ENCODE assay signal across 38 cellular contexts in the genomic region with DNA sequence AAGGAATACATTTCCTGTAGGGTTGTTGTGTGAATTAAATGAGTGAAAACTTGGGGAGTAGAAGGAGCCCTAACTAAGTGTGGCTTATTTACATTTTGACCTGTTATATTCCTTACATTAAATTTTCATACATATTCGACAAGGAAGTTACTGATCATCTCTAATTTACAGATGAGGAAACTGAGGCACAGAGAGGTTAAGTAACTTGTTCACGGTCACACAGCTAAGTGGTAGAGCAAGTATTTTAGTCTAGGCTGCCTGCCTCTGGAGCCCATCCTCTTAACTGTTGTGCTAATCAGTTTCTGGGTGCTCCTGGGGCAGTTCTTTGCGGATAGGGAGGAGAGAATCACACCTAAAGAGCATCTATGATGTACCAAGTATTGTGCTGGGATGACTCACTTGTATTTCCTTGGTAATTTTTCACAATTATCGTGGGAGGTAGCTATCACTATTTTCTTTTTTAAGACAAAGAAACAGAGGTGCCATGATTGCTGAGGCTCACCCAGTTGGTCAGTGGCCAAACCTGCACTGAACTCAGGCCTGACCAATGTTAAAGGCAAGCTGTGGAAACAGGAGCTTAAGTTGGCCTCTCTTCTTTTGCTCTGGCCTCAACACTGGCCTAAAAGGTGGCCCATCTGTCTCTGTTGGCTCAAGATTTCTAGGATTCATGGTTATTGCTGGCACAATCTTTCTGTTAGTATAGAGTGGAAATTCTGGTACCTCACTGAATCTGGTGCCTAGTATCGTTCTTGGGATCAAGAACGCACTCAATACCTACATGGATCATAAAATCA. TPM values are rescaled to one million over a fixed set of nuclear protein-coding genes. Genes with fewer than 3 reads are reported as not detected.
"Had no signal": no experiment of that assay in that cellular context is flagged by ENCODE, and none has a peak within 500 bp of the region (broad histone marks: within the 10 kb centered on the region; RNA-seq: fewer than 3 reads in every experiment).

No MANE protein-coding gene starts in this region.

- H3K4me1 ChIP-seq: adrenal gland, body of pancreas, breast epithelium had no signal

- FAIRE-seq: astrocyte, TTC549 had no signal

- DNase-seq: activated B cell treated with CpG ODN at 0.5 μM for 24 hours; activated CD4-positive, alpha-beta memory T cell treated with anti-CD3 and anti-CD28 coated beads for 36 hours; activated CD4-positive, alpha-beta T cell treated with anti-CD3 and anti-CD28 coated beads for 4 hours; activated CD4-positive, alpha-beta T cell treated with anti-CD3 and anti-CD28 coated beads, Interleukin-2, amount 10 ng/mL, durations not matched to agents 24 days and 14 days; activated CD4-positive, alpha-beta T cell treated with anti-CD3 and anti-CD28 coated beads, Interleukin-2, amount 50 U/mL, for 1 hour; activated CD4-positive, alpha-beta T cell treated with anti-CD3 and anti-CD28 coated beads, Interleukin-2, amount 50 U/mL, for 4 hours; activated CD4-positive, CD25-positive, alpha-beta regulatory T cell treated with anti-CD3 and anti-CD28 coated beads, Interleukin-2, amount 50 U/mL, for 72 hours; activated CD8-positive, alpha-beta memory T cell treated with anti-CD3 and anti-CD28 coated beads, Interleukin-2, amount 50 U/mL, for 4 hours; activated CD8-positive, alpha-beta T cell treated with anti-CD3 and anti-CD28 coated beads for 36 hours; activated effector memory CD4-positive, alpha-beta T cell treated with anti-CD3 and anti-CD28 coated beads, Interleukin-2, amount 50 U/mL, for 16 hours; activated gamma-delta T cell treated with Interleukin-2 at 50 U/mL for 16 hours; activated naive CD4-positive, alpha-beta T cell; activated naive CD4-positive, alpha-beta T cell treated with anti-CD3 and anti-CD28 coated beads for 36 hours; activated naive CD4-positive, alpha-beta T cell treated with anti-CD3 and anti-CD28 coated beads, Interleukin-2, amount 50 U/mL, for 16 hours; activated naive CD8-positive, alpha-beta T cell treated with anti-CD3 and anti-CD28 coated beads for 36 hours; activated T-cell treated with anti-CD3 and anti-CD28 coated beads for 4 hours; activated T-cell treated with anti-CD3 and anti-CD28 coated beads, Interleukin-2, amount 50 U/mL, for 1 hour; activated T-cell treated with anti-CD3 and anti-CD28 coated beads, Interleukin-2, amount 50 U/mL, for 4 hours; activated T-cell treated with anti-CD3 and anti-CD28 coated beads, Interleukin-2, amount 50 U/mL, for 72 hours; adrenal gland; amniotic stem cell; aorta; body of pancreas; brain microvascular endothelial cell; central memory CD4-positive, alpha-beta T cell; cerebellar nuclear complex; T-helper 1 cell; T-helper 2 cell; T-helper 9 cell had no signal

- H3K9me3 ChIP-seq: adrenal gland, body of pancreas, breast epithelium had no signal

- H3K4me3 ChIP-seq: adrenal gland, body of pancreas, breast epithelium had no signal

- H3K27me3 ChIP-seq: adrenal gland, body of pancreas, brain microvascular endothelial cell, breast epithelium had no signal

- ATAC-seq: activated CD8-positive, alpha-beta T cell treated with anti-CD3 and anti-CD28 coated beads for 36 hours; activated naive CD4-positive, alpha-beta T cell treated with anti-CD3 and anti-CD28 coated beads, Interleukin-2, amount 50 U/mL, for 72 hours; activated T-cell treated with anti-CD3 and anti-CD28 coated beads, Interleukin-2, amount 50 U/mL, for 4 hours; activated T-cell treated with anti-CD3 and anti-CD28 coated beads, Interleukin-2, amount 50 U/mL, for 72 hours; activated T-helper 17 cell treated with anti-CD3 and anti-CD28 coated beads, Interleukin-2, amount 50 U/mL, for 72 hours; body of pancreas had no signal

- H3K36me3 ChIP-seq: adrenal gland, brain microvascular endothelial cell, breast epithelium had no signal

- H3K27ac ChIP-seq: adrenal gland, body of pancreas, brain microvascular endothelial cell, breast epithelium, VCaP had no signal

RNA-seq across cellular contexts. Expression of gene ELF5, which starts 2.9 kb away (rescaled TPM):
- total RNA-seq: activated B cell treated with CpG ODN at 0.5 μM for 24 hours; activated CD4-positive, alpha-beta memory T cell treated with anti-CD3 and anti-CD28 coated beads for 36 hours; activated CD4-positive, alpha-beta T cell treated with anti-CD3 and anti-CD28 coated beads, Interleukin-2, amount 10 ng/mL, durations not matched to agents 24 days and 14 days; activated CD8-positive, alpha-beta memory T cell treated with anti-CD3 and anti-CD28 coated beads for 36 hours; activated CD8-positive, alpha-beta T cell treated with anti-CD3 and anti-CD28 coated beads for 36 hours; activated naive CD4-positive, alpha-beta T cell treated with anti-CD3 and anti-CD28 coated beads for 36 hours; activated naive CD4-positive, alpha-beta T cell treated with anti-CD3 and anti-CD28 coated beads, Interleukin-2, amount 50 U/mL, for 72 hours; activated naive CD8-positive, alpha-beta T cell treated with anti-CD3 and anti-CD28 coated beads for 36 hours; activated T-cell treated with anti-CD3 and anti-CD28 coated beads, Interleukin-2, amount 50 U/mL, for 4 hours; activated T-cell treated with anti-CD3 and anti-CD28 coated beads, Interleukin-2, amount 50 U/mL, for 72 hours; activated T-helper 1 cell treated with anti-CD3 and anti-CD28 coated beads, Interleukin-12 subunit alpha, Interleukin-12 subunit beta, Interleukin-2, Interleukin-4 antibody, amounts not matched to agents 30 ng/mL and 10 ng/mL and 1 ng/mL, durations not matched to agents 14 hours and 24 hours and 36 hours; activated T-helper 17 cell treated with anti-CD3 and anti-CD28 coated beads, Interleukin-2, amount 50 U/mL, for 72 hours; adrenal gland; aorta; astrocyte; body of pancreas; cardiac septum had no signal
- polyA plus RNA-seq: aorta had no signal
